15 cellular contexts compared by ENCODE assay signal in genomic region chr7:148916186-148916585, GRCh38. TPM values are rescaled to one million over a fixed set of nuclear protein-coding genes. Genes with fewer than 3 reads are reported as not detected.
DNase-seq lines count a peak whose midpoint lies in the region; FAIRE-seq and TF ChIP-seq lines count a peak whose summit lies in the region.
"Had no signal": no experiment of that assay in that cellular context is flagged by ENCODE, and none has a peak within 500 bp of the region (broad histone marks: within the 10 kb centered on the region; RNA-seq: fewer than 3 reads in every experiment).

No MANE protein-coding gene starts in this region.

- H3K4me1 Mint-ChIP-seq in astrocyte (ENCODE audit: low read depth, unreplicated experiment): peaks cover 28% of the 10 kb centered on the region
- peaks cover 11% of the 10 kb centered on the region for H3K4me1 Mint-ChIP-seq in nephron progenitor cell

- H4K91ac ChIP-seq in mesenchymal stem cell (ENCODE audit: low read length) (no peak overlapping the region), trophoblast cell (ENCODE audit: low read depth, low read length) (no peak overlapping the region)

- H3K4ac ChIP-seq in mesenchymal stem cell (ENCODE audit: low read depth in 1 of 2, low read length in 2 of 2): no peak overlapping the region
- H3K4ac ChIP-seq in trophoblast cell (ENCODE audit: low read depth, low read length): no peak overlapping the region

- H4K12ac ChIP-seq in trophoblast cell (ENCODE audit: low read depth, low read length): no peak overlapping the region

- H3K9ac ChIP-seq in astrocyte (ENCODE audit: low read length): no peak overlapping the region
- H3K9ac ChIP-seq in mesenchymal stem cell (ENCODE audit: low read length): no peak overlapping the region
- H3K9ac ChIP-seq in trophoblast cell (ENCODE audit: low read length): no peak overlapping the region

- H3K27me3 ChIP-seq in astrocyte (ENCODE audit: insufficient read depth, low read length): peaks cover 18% of the 10 kb centered on the region
- H3K27me3 ChIP-seq in mesenchymal stem cell (ENCODE audit: control insufficient read depth in 1 of 2, insufficient read depth in 1 of 2, low read length in 2 of 2): peaks cover 3 to 12% of the 10 kb centered on the region in 2 experiments
- no peaks in the 10 kb centered on the region for H3K27me3 ChIP-seq in trophoblast cell (ENCODE audit: insufficient read depth, low read length)

- H3K79me2 ChIP-seq in astrocyte (ENCODE audit: insufficient read depth, low read length) (no peaks in the 10 kb centered on the region), trophoblast cell (ENCODE audit: control insufficient read depth, insufficient read depth, low read length, poor library complexity) (no peaks in the 10 kb centered on the region)

- no CpG with 5 or more reads among the region's 1 CpG for WGBS in mesenchymal stem cell
- WGBS in trophoblast cell (ENCODE audit: extremely low coverage, insufficient coverage, insufficient read length): no CpG with 5 or more reads among the region's 1 CpG

- H2BK12ac ChIP-seq in mesenchymal stem cell (ENCODE audit: low read length in 2 of 2) (no peak overlapping the region), trophoblast cell (ENCODE audit: low read length) (no peak overlapping the region)

- H3K9me3 ChIP-seq in astrocyte (ENCODE audit: insufficient read depth, low read depth, low read length) (no peaks in the 10 kb centered on the region), mesenchymal stem cell (ENCODE audit: control insufficient read depth, low read length) (no peaks in the 10 kb centered on the region), trophoblast cell (ENCODE audit: insufficient read depth, low read depth, low read length) (no peaks in the 10 kb centered on the region)

- H3K79me1 ChIP-seq in mesenchymal stem cell (replicated peaks; ENCODE audit: low read length, poor library complexity, severe bottlenecking) (no peaks in the 10 kb centered on the region), trophoblast cell (ENCODE audit: low read length) (no peaks in the 10 kb centered on the region)

- H3K27me3 Mint-ChIP-seq in astrocyte (ENCODE audit: low read depth, unreplicated experiment) (no peaks in the 10 kb centered on the region), nephron progenitor cell (ENCODE audit: low read depth, poor library complexity) (peaks cover 6% of the 10 kb centered on the region)
- H3K27me3 Mint-ChIP-seq: activated CD4-positive, alpha-beta memory T cell treated with anti-CD3 and anti-CD28 coated beads, Interleukin-2, amount 10 ng/mL, durations not matched to agents 7 days and 5 days had no signal

- H3K36me3 Mint-ChIP-seq in astrocyte (ENCODE audit: low read depth, unreplicated experiment): no peaks in the 10 kb centered on the region
- H3K36me3 Mint-ChIP-seq in nephron progenitor cell (ENCODE audit: low read depth): no peaks in the 10 kb centered on the region
- H3K36me3 Mint-ChIP-seq: type B pancreatic cell had no signal

- H3K36me3 ChIP-seq in astrocyte (ENCODE audit: insufficient read depth, low read length): no peaks in the 10 kb centered on the region
- no peaks in the 10 kb centered on the region for H3K36me3 ChIP-seq in mesenchymal stem cell (ENCODE audit: control insufficient read depth in 1 of 2, insufficient read depth in 2 of 2, low read depth in 1 of 2, low read length in 2 of 2)
- no peaks in the 10 kb centered on the region for H3K36me3 ChIP-seq in trophoblast cell (ENCODE audit: control insufficient read depth in 1 of 2, insufficient read depth in 2 of 2, low read length in 2 of 2)

- H2BK5ac ChIP-seq in mesenchymal stem cell (ENCODE audit: low read depth, low read length, poor library complexity, severe bottlenecking) (no peak overlapping the region), trophoblast cell (ENCODE audit: low read depth, low read length, poor library complexity) (no peak overlapping the region)

- no peak overlapping the region for H3K23ac ChIP-seq in mesenchymal stem cell (ENCODE audit: low read length in 2 of 2)
- no peak overlapping the region for H3K23ac ChIP-seq in trophoblast cell (ENCODE audit: low read length)

- H3K27ac ChIP-seq in astrocyte (ENCODE audit: low read depth, low read length) (no peak overlapping the region), mesenchymal stem cell (ENCODE audit: low read length, poor library complexity, severe bottlenecking) (no peak overlapping the region), trophoblast cell (ENCODE audit: low read depth, low read length) (no peak overlapping the region)

- FAIRE-seq in astrocyte (lab: Jason Lieb, UNC): no peak
- FAIRE-seq: keratinocyte, TTC549 had no signal

- H2BK15ac ChIP-seq in mesenchymal stem cell (ENCODE audit: low read depth, poor library complexity, severe bottlenecking): no peak overlapping the region

- H2AK5ac ChIP-seq in mesenchymal stem cell (ENCODE audit: low read length, severe bottlenecking) (no peak overlapping the region), trophoblast cell (ENCODE audit: low read length) (no peak overlapping the region)

- H3K18ac ChIP-seq in mesenchymal stem cell (ENCODE audit: low read depth in 1 of 2, low read length in 2 of 2) (no peak overlapping the region), trophoblast cell (ENCODE audit: low read length) (no peak overlapping the region)

- H3K4me2 ChIP-seq in astrocyte (ENCODE audit: low read length): no peak overlapping the region
- no peak overlapping the region for H3K4me2 ChIP-seq in mesenchymal stem cell (ENCODE audit: low read length, poor library complexity, severe bottlenecking)
- H3K4me2 ChIP-seq in trophoblast cell (ENCODE audit: low read length): no peak overlapping the region

- peaks cover 9% of the 10 kb centered on the region for H3K4me1 ChIP-seq in astrocyte (ENCODE audit: insufficient read depth, low read length)
- peaks cover 8% of the 10 kb centered on the region for H3K4me1 ChIP-seq in mesenchymal stem cell (ENCODE audit: control insufficient read depth, insufficient read depth, low read depth, low read length)
- H3K4me1 ChIP-seq in trophoblast cell (ENCODE audit: control insufficient read depth in 1 of 2, insufficient read depth in 2 of 2, low read length in 2 of 2): peaks cover 4 to 6% of the 10 kb centered on the region in 2 experiments

- H3K27ac Mint-ChIP-seq in astrocyte (ENCODE audit: unreplicated experiment) (peak overlapping the region; percentile 18), nephron progenitor cell (no peak overlapping the region)
- H3K27ac Mint-ChIP-seq: activated CD4-positive, alpha-beta memory T cell treated with anti-CD3 and anti-CD28 coated beads, Interleukin-2, amount 10 ng/mL, durations not matched to agents 7 days and 5 days; type B pancreatic cell had no signal

- H4K8ac ChIP-seq in mesenchymal stem cell (ENCODE audit: low read length) (no peak overlapping the region), trophoblast cell (ENCODE audit: low read depth, low read length) (no peak overlapping the region)

- H2BK120ac ChIP-seq in mesenchymal stem cell (ENCODE audit: low read depth, low read length) (no peak overlapping the region), trophoblast cell (ENCODE audit: insufficient read depth, low read length, poor library complexity) (no peak overlapping the region)

- TF ChIP-seq CTCF in AG10803 (conservative IDR thresholded peaks at IDR 0.05; ENCODE audit: low read length): no peak
- TF ChIP-seq CTCF in astrocyte (IDR thresholded peaks at IDR 0.05; ENCODE audit: insufficient read depth, low read depth, low read length): no peak
- TF ChIP-seq CTCF in nephron progenitor cell (IDR thresholded peaks at IDR 0.05): no peak

- H3K9me3 Mint-ChIP-seq in astrocyte (ENCODE audit: unreplicated experiment) (no peaks in the 10 kb centered on the region), nephron progenitor cell (no peaks in the 10 kb centered on the region)
- H3K9me3 Mint-ChIP-seq: activated CD4-positive, alpha-beta memory T cell treated with anti-CD3 and anti-CD28 coated beads, Interleukin-2, amount 10 ng/mL, durations not matched to agents 7 days and 5 days; type B pancreatic cell had no signal

- H3K4me3 Mint-ChIP-seq in astrocyte (ENCODE audit: unreplicated experiment): no peak overlapping the region
- H3K4me3 Mint-ChIP-seq in nephron progenitor cell: no peak overlapping the region
- H3K4me3 Mint-ChIP-seq: activated CD4-positive, alpha-beta memory T cell treated with anti-CD3 and anti-CD28 coated beads, Interleukin-2, amount 10 ng/mL, durations not matched to agents 7 days and 5 days; type B pancreatic cell had no signal

- H4K20me1 ChIP-seq in astrocyte (ENCODE audit: insufficient read depth, low read length): no peaks in the 10 kb centered on the region

- no peak overlapping the region for H2AFZ ChIP-seq in astrocyte (ENCODE audit: low read depth, low read length)
- H2AFZ ChIP-seq in mesenchymal stem cell (ENCODE audit: low read depth, low read length): no peak overlapping the region
- H2AFZ ChIP-seq in trophoblast cell (ENCODE audit: insufficient read depth, low read length, poor library complexity): no peak overlapping the region

- DNase-seq in AG10803 (ENCODE audit: low read depth) (peak; percentile 86), H4 (ENCODE audit: low spot score) (peak; percentile 41), astrocyte (ENCODE audit: low read depth) (peak; percentile 88), mesenchymal stem cell (peak; percentile 40), mucosa of gallbladder (ENCODE audit: low spot score) (no peak), trophoblast cell (no peak), nephron progenitor cell (no peak)
- DNase-seq in stimulated activated CD4-positive, alpha-beta T cell treated with anti-CD3 and anti-CD28 coated beads, Interleukin-4, amount 100 ng/mL, for 4 hours: no peak
- DNase-seq: activated CD4-positive, alpha-beta memory T cell treated with anti-CD3 and anti-CD28 coated beads, Interleukin-2, amount 10 ng/mL, durations not matched to agents 7 days and 5 days; activated effector memory CD4-positive, alpha-beta T cell treated with Interleukin-2 at 50 U/mL for 16 hours; NK-92 treated with Interleukin-12 subunit alpha and Interleukin-12 subunit beta, amount 100 ng/mL, for 24 hours; stimulated activated CD8-positive, alpha-beta memory T cell treated with anti-CD3 and anti-CD28 coated beads, Interleukin-4, amount 100 ng/mL, for 48 hours had no signal

- H3K4me3 ChIP-seq in AG10803 (ENCODE audit: low read length): no peak overlapping the region
- H3K4me3 ChIP-seq in astrocyte (ENCODE audit: insufficient read depth, low read depth, low read length): no peak overlapping the region
- H3K4me3 ChIP-seq in mesenchymal stem cell (ENCODE audit: insufficient read depth in 1 of 2, low read depth in 1 of 2, low read length in 2 of 2): no peak overlapping the region
- no peak overlapping the region for H3K4me3 ChIP-seq in trophoblast cell (ENCODE audit: low read depth, low read length)

- H3K14ac ChIP-seq in mesenchymal stem cell (ENCODE audit: low read length in 2 of 2) (no peak overlapping the region), trophoblast cell (ENCODE audit: low read length) (no peak overlapping the region)

RNA-seq across cellular contexts. Expression of gene EZH2, which starts 32.1 kb away (rescaled TPM):
- 15.2 and 30.6 TPM in 2 replicates for total RNA-seq in H4 (2014; rRNA removed; shearing (Covaris generic))
- total RNA-seq in astrocyte: 10.9 and 13.8 TPM in 2 replicates
- polyA plus RNA-seq in mesenchymal stem cell (2013, experiment 1 of 2): 5.9 TPM
- polyA plus RNA-seq in mesenchymal stem cell (2013, experiment 2 of 2): 5.6 TPM
- total RNA-seq in mucosa of gallbladder: 3.7 TPM
- 28.8 and 29.8 TPM in 2 replicates for polyA plus RNA-seq in trophoblast cell (2013)

Comparison
In these comparisons a context has a peak if more than half of its experiments do, and no peak if none do; other contexts are left out.
1. DNase-seq: peak in AG10803 (single experiment), H4 (single experiment), astrocyte (single experiment) and mesenchymal stem cell (single experiment); none in mucosa of gallbladder (single experiment), stimulated activated CD4-positive, alpha-beta T cell treated with anti-CD3 and anti-CD28 coated beads, Interleukin-4, amount 100 ng/mL, for 4 hours (0 of 2), trophoblast cell (0 of 2) and nephron progenitor cell (single experiment).